ENCODE assay signal across 15 cellular contexts in genomic region chr11:69102161-69102695, GRCh38.
"Had no signal": no experiment of that assay in that cellular context is flagged by ENCODE, and none has a peak within 500 bp of the region (broad histone marks: within the 10 kb centered on the region; RNA-seq: fewer than 3 reads in every experiment).

No MANE protein-coding gene starts in this region.

- H3K27ac ChIP-seq: ascending aorta, body of pancreas had no signal

- H3K36me3 ChIP-seq: ascending aorta had no signal

- H3K4me1 Mint-ChIP-seq: activated CD4-positive, alpha-beta memory T cell treated with anti-CD3 and anti-CD28 coated beads, Interleukin-2, amount 10 ng/mL, durations not matched to agents 7 days and 5 days; activated naive CD8-positive, alpha-beta T cell treated with anti-CD3 and anti-CD28 coated beads, Interleukin-2, amount 50 U/mL, for 24 hours had no signal

- H3K27me3 Mint-ChIP-seq: activated CD4-positive, alpha-beta memory T cell treated with anti-CD3 and anti-CD28 coated beads, Interleukin-2, amount 10 ng/mL, durations not matched to agents 7 days and 5 days; activated CD4-positive, alpha-beta T cell treated with anti-CD3 and anti-CD28 coated beads, Interleukin-2, amount 10 ng/mL, durations not matched to agents 7 days and 5 days had no signal

- H3K9me3 Mint-ChIP-seq: activated CD4-positive, alpha-beta memory T cell treated with anti-CD3 and anti-CD28 coated beads, Interleukin-2, amount 10 ng/mL, durations not matched to agents 7 days and 5 days; activated CD4-positive, alpha-beta T cell treated with anti-CD3 and anti-CD28 coated beads, Interleukin-2, amount 10 ng/mL, durations not matched to agents 7 days and 5 days; activated naive CD8-positive, alpha-beta T cell treated with anti-CD3 and anti-CD28 coated beads, Interleukin-2, amount 50 U/mL, for 24 hours; central memory CD8-positive, alpha-beta T cell; T-cell had no signal

- H3K4me3 Mint-ChIP-seq: activated CD4-positive, alpha-beta memory T cell treated with anti-CD3 and anti-CD28 coated beads, Interleukin-2, amount 10 ng/mL, durations not matched to agents 7 days and 5 days; activated CD4-positive, alpha-beta T cell treated with anti-CD3 and anti-CD28 coated beads, Interleukin-2, amount 10 ng/mL, durations not matched to agents 7 days and 5 days; activated naive CD8-positive, alpha-beta T cell treated with anti-CD3 and anti-CD28 coated beads, Interleukin-2, amount 50 U/mL, for 24 hours; central memory CD8-positive, alpha-beta T cell; T-cell had no signal

- FAIRE-seq: TTC549 had no signal

- H3K27ac Mint-ChIP-seq: activated CD4-positive, alpha-beta memory T cell treated with anti-CD3 and anti-CD28 coated beads, Interleukin-2, amount 10 ng/mL, durations not matched to agents 7 days and 5 days; activated naive CD8-positive, alpha-beta T cell treated with anti-CD3 and anti-CD28 coated beads, Interleukin-2, amount 50 U/mL, for 24 hours; T-cell had no signal

- H3K9me3 ChIP-seq: ascending aorta, body of pancreas had no signal

- H3K4me3 ChIP-seq: ascending aorta, body of pancreas had no signal

- DNase-seq: NCI-H1048, NCI-H146, NCI-H187 treated with DMSO at 0.1 percent for 48 hours, NCI-H2081 treated with DMSO at 0.1 percent for 48 hours, NCI-H446 treated with DMSO at 0.1 percent for 48 hours, NCI-H524 treated with DMSO at 0.1 percent for 48 hours, SIG-M5 had no signal

- H3K36me3 Mint-ChIP-seq: T-cell had no signal
